ENCODE assay signal across 13 cellular contexts in genomic region chr7:13933536-13933935, GRCh38. TPM values are rescaled to one million over a fixed set of nuclear protein-coding genes. Genes with fewer than 3 reads are reported as not detected.
"Had no signal": no experiment of that assay in that cellular context is flagged by ENCODE, and none has a peak within 500 bp of the region (broad histone marks: within the 10 kb centered on the region; RNA-seq: fewer than 3 reads in every experiment).

No MANE protein-coding gene starts in this region.

- H3K27ac ChIP-seq: esophagus squamous epithelium, ovary, tibial artery had no signal

- DNase-seq: activated B cell treated with CpG ODN at 0.5 μM for 24 hours; activated CD4-positive, alpha-beta T cell treated with anti-CD3 and anti-CD28 coated beads, Interleukin-2, amount 10 ng/mL, durations not matched to agents 24 days and 14 days; activated naive CD4-positive, alpha-beta T cell treated with anti-CD3 and anti-CD28 coated beads for 36 hours; esophagus squamous epithelium; left ventricle myocardium superior; ovary; SHP77 treated with DMSO at 0.1 percent for 48 hours; T-helper 17 cell; tibial artery had no signal

- H3K4me1 ChIP-seq: esophagus squamous epithelium had no signal

- H3K36me3 Mint-ChIP-seq: natural killer cell treated with Interleukin-12 subunit alpha and Interleukin-12 subunit beta and Interleukin-15 and Interleukin-18, amount 100 ng/mL, for 72 hours had no signal

- ATAC-seq: left ventricle myocardium superior; natural killer cell treated with Interleukin-12 subunit alpha and Interleukin-12 subunit beta and Interleukin-15 and Interleukin-18, amount 100 ng/mL, for 72 hours; T-helper 17 cell had no signal

- H3K4me3 Mint-ChIP-seq: activated B cell treated with CpG ODN at 0.5 μM for 24 hours; activated CD4-positive, alpha-beta T cell treated with anti-CD3 and anti-CD28 coated beads, Interleukin-2, amount 10 ng/mL, durations not matched to agents 24 days and 14 days; activated naive CD4-positive, alpha-beta T cell treated with anti-CD3 and anti-CD28 coated beads for 36 hours; activated T-helper 1 cell treated with anti-CD3 and anti-CD28 coated beads, Interleukin-12 subunit alpha, Interleukin-12 subunit beta, Interleukin-2, Interleukin-4 antibody, amounts not matched to agents 30 ng/mL and 10 ng/mL and 1 ng/mL, durations not matched to agents 14 hours and 24 hours and 36 hours; central memory CD8-positive, alpha-beta T cell; natural killer cell treated with Interleukin-12 subunit alpha and Interleukin-12 subunit beta and Interleukin-15 and Interleukin-18, amount 100 ng/mL, for 72 hours; T-helper 17 cell had no signal

- H3K27me3 ChIP-seq: dorsolateral prefrontal cortex, esophagus squamous epithelium, ovary, tibial artery had no signal

- H3K27me3 Mint-ChIP-seq: activated B cell treated with CpG ODN at 0.5 μM for 24 hours; activated CD4-positive, alpha-beta T cell treated with anti-CD3 and anti-CD28 coated beads, Interleukin-2, amount 10 ng/mL, durations not matched to agents 24 days and 14 days; central memory CD8-positive, alpha-beta T cell; T-helper 17 cell had no signal

- H3K36me3 ChIP-seq: esophagus squamous epithelium, ovary had no signal

- H3K27ac Mint-ChIP-seq: activated B cell treated with CpG ODN at 0.5 μM for 24 hours; activated CD4-positive, alpha-beta T cell treated with anti-CD3 and anti-CD28 coated beads, Interleukin-2, amount 10 ng/mL, durations not matched to agents 24 days and 14 days; activated naive CD4-positive, alpha-beta T cell treated with anti-CD3 and anti-CD28 coated beads for 36 hours; activated T-helper 1 cell treated with anti-CD3 and anti-CD28 coated beads, Interleukin-12 subunit alpha, Interleukin-12 subunit beta, Interleukin-2, Interleukin-4 antibody, amounts not matched to agents 30 ng/mL and 10 ng/mL and 1 ng/mL, durations not matched to agents 14 hours and 24 hours and 36 hours; T-helper 17 cell had no signal

- H3K9me3 ChIP-seq: esophagus squamous epithelium, ovary, tibial artery had no signal

- H3K9me3 Mint-ChIP-seq: activated CD4-positive, alpha-beta T cell treated with anti-CD3 and anti-CD28 coated beads, Interleukin-2, amount 10 ng/mL, durations not matched to agents 24 days and 14 days; activated naive CD4-positive, alpha-beta T cell treated with anti-CD3 and anti-CD28 coated beads for 36 hours; activated T-helper 1 cell treated with anti-CD3 and anti-CD28 coated beads, Interleukin-12 subunit alpha, Interleukin-12 subunit beta, Interleukin-2, Interleukin-4 antibody, amounts not matched to agents 30 ng/mL and 10 ng/mL and 1 ng/mL, durations not matched to agents 14 hours and 24 hours and 36 hours; central memory CD8-positive, alpha-beta T cell; natural killer cell treated with Interleukin-12 subunit alpha and Interleukin-12 subunit beta and Interleukin-15 and Interleukin-18, amount 100 ng/mL, for 72 hours had no signal

- H3K4me1 Mint-ChIP-seq: activated B cell treated with CpG ODN at 0.5 μM for 24 hours; activated CD4-positive, alpha-beta T cell treated with anti-CD3 and anti-CD28 coated beads, Interleukin-2, amount 10 ng/mL, durations not matched to agents 24 days and 14 days; T-helper 17 cell had no signal

- H3K4me3 ChIP-seq: dorsolateral prefrontal cortex, esophagus squamous epithelium, ovary, tibial artery had no signal

RNA-seq across cellular contexts. Expression of gene ETV1, which starts 55.9 kb away (rescaled TPM):
- total RNA-seq: activated B cell treated with CpG ODN at 0.5 μM for 24 hours; activated CD4-positive, alpha-beta T cell treated with anti-CD3 and anti-CD28 coated beads, Interleukin-2, amount 10 ng/mL, durations not matched to agents 24 days and 14 days; activated naive CD4-positive, alpha-beta T cell treated with anti-CD3 and anti-CD28 coated beads for 36 hours; activated T-helper 1 cell treated with anti-CD3 and anti-CD28 coated beads, Interleukin-12 subunit alpha, Interleukin-12 subunit beta, Interleukin-2, Interleukin-4 antibody, amounts not matched to agents 30 ng/mL and 10 ng/mL and 1 ng/mL, durations not matched to agents 14 hours and 24 hours and 36 hours had no signal
